9 cellular contexts compared by ENCODE assay signal in the genomic region with DNA sequence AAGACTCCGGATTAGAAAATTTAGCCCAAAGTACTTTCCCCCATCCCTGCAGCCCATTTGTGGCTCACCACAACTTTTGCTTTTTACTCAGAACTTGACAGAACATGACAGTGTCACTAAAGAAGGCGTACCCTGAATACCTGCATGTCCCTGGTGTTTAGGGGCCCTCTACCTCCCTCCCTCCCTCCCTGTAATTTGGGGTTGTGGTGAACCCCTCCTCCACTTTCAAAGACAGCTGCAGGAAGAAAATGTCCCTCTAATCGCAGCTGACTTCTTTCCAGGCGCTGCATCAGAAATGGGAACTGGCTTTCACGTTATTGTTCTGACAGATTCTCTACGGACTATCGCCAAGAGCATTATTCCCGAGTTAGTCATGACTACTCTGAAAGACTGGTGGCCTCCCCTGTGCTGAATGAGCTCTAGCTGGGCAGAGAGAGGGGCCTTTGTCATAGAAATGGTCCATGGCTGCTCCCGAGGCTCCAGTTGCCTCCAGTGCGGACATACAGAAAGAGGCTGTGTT.
DNase-seq lines count a peak whose midpoint lies in the region; ATAC-seq and TF ChIP-seq lines count a peak whose summit lies in the region.
"Had no signal": no experiment of that assay in that cellular context is flagged by ENCODE, and none has a peak within 500 bp of the region (broad histone marks: within the 10 kb centered on the region; RNA-seq: fewer than 3 reads in every experiment).

No MANE protein-coding gene starts in this region.

- H3K9ac ChIP-seq in skeletal muscle satellite cell (ENCODE audit: low read depth, low read length) = no peak overlapping the region

- H3K27me3 ChIP-seq in skeletal muscle satellite cell (ENCODE audit: control insufficient read depth, insufficient read depth, low read length) = peaks cover 10% of the 10 kb centered on the region
- no peaks in the 10 kb centered on the region for H3K27me3 ChIP-seq in Caco-2 (replicated peaks; ENCODE audit: control insufficient read depth, insufficient read depth, low read length)

- BruUV-seq in Caco-2 (replicated peaks; lab: Mats Ljungman, UMichigan) = no TSS peak

- no peak overlapping the region for H3K4me3 ChIP-seq in choroid plexus epithelial cell (ENCODE audit: low read depth, low read length)
- no peak overlapping the region for H3K4me3 ChIP-seq in skeletal muscle satellite cell (ENCODE audit: low read length)
- H3K4me3 ChIP-seq in Caco-2 (ENCODE audit: low read depth, low read length) = no peak overlapping the region

- CTCF ChIA-PET in Caco-2 (lab: Charles Lee) = no interaction called here

- H3K36me3 ChIP-seq in skeletal muscle satellite cell (ENCODE audit: insufficient read depth, low read length) (no peaks in the 10 kb centered on the region), Caco-2 (ENCODE audit: control insufficient read depth, insufficient read depth, low read length) (no peaks in the 10 kb centered on the region)

- TF ChIP-seq CTCF in choroid plexus epithelial cell (conservative IDR thresholded peaks at IDR 0.05; ENCODE audit: low read depth, low read length) = no peak
- no peak for TF ChIP-seq CTCF in Caco-2 (IDR thresholded peaks at IDR 0.05; ENCODE audit: insufficient read depth in 1 of 2, low read depth in 1 of 2, low read length in 1 of 2, severe bottlenecking in 1 of 2, unreplicated experiment in 1 of 2)

- no peak overlapping the region for H3K4me3 Mint-ChIP-seq in Caco-2 (ENCODE audit: unreplicated experiment)

- peak overlapping the region; percentile 59 for H3K4me2 ChIP-seq in skeletal muscle satellite cell (ENCODE audit: low read length)

- H3K27ac Mint-ChIP-seq in Caco-2 (ENCODE audit: unreplicated experiment) = no peak overlapping the region

- no peaks in the 10 kb centered on the region for H3K27me3 Mint-ChIP-seq in Caco-2 (ENCODE audit: insufficient read depth, unreplicated experiment)

- POLR2A ChIA-PET in Caco-2 (lab: Charles Lee) = no interaction called here

- DNase-seq in NCI-H2227 (lab: John Stamatoyannopoulos, UW; ENCODE audit: unreplicated experiment) (peak; percentile 4), NCI-H2227 treated with DMSO at 0.1 percent for 48 hours (lab: John Stamatoyannopoulos, UW) (no peak), choroid plexus epithelial cell (ENCODE audit: low read depth) (peak; percentile 16), COR-L47 (lab: John Stamatoyannopoulos, UW) (no peak), DMS153 treated with DMSO at 0.1 percent for 48 hours (lab: John Stamatoyannopoulos, UW; ENCODE audit: unreplicated experiment) (no peak), Caco-2 (no peak)
- DNase-seq: 8988T had no signal

- no peaks in the 10 kb centered on the region for H3K9me3 Mint-ChIP-seq in Caco-2 (ENCODE audit: unreplicated experiment)

- ATAC-seq in HG03342 (IDR thresholded peaks at IDR 0.05; ENCODE audit: unreplicated experiment) = peak; percentile 65

- H3K4me1 Mint-ChIP-seq in Caco-2 (ENCODE audit: low read depth, unreplicated experiment) = no peaks in the 10 kb centered on the region

- no peaks in the 10 kb centered on the region for H3K36me3 Mint-ChIP-seq in Caco-2 (ENCODE audit: insufficient read depth, unreplicated experiment)

- intact Hi-C loops in Caco-2 (cut with micrococcal nuclease; ENCODE audit: unreplicated experiment) = no loop called here

- H3K4me1 ChIP-seq in skeletal muscle satellite cell (ENCODE audit: control insufficient read depth, insufficient read depth, low read length) (peaks cover 8% of the 10 kb centered on the region), Caco-2 (no peaks in the 10 kb centered on the region)

- H3K9me3 ChIP-seq in skeletal muscle satellite cell (replicated peaks; ENCODE audit: low read length) (no peaks in the 10 kb centered on the region), Caco-2 (no peaks in the 10 kb centered on the region)

Comparison
In these comparisons a context has a peak if more than half of its experiments do, and no peak if none do; other contexts are left out.
1. DNase-seq: peak in NCI-H2227 (single experiment) and choroid plexus epithelial cell (single experiment); none in NCI-H2227 treated with DMSO at 0.1 percent for 48 hours (single experiment), COR-L47 (single experiment), DMS153 treated with DMSO at 0.1 percent for 48 hours (single experiment) and Caco-2 (0 of 2).